In genomic region chr6:31173406-31173805, GRCh38 we compare ENCODE assay signal across 23 cellular contexts. TPM values are rescaled to one million over a fixed set of nuclear protein-coding genes. Genes with fewer than 3 reads are reported as not detected.
"Had no signal": no experiment of that assay in that cellular context is flagged by ENCODE, and none has a peak within 500 bp of the region (broad histone marks: within the 10 kb centered on the region; RNA-seq: fewer than 3 reads in every experiment).

No MANE protein-coding gene starts in this region.

- H3K4me1 ChIP-seq: right atrium auricular region, vagina had no signal

- H3K27ac ChIP-seq: epithelial cell of prostate, right atrium auricular region, transverse colon, vagina had no signal

- H3K27me3 ChIP-seq: right atrium auricular region, transverse colon, vagina had no signal

- H3K4me3 ChIP-seq: right atrium auricular region, transverse colon, vagina had no signal

- H3K9me3 ChIP-seq: right atrium auricular region, transverse colon, vagina had no signal

- DNase-seq: activated B cell treated with CpG ODN at 0.5 μM for 24 hours; activated CD4-positive, alpha-beta T cell treated with anti-CD3 and anti-CD28 coated beads, Interleukin-2, amount 10 ng/mL, durations not matched to agents 24 days and 14 days; activated CD8-positive, alpha-beta memory T cell treated with anti-CD3 and anti-CD28 coated beads, Interleukin-2, amount 50 U/mL, for 4 hours; activated CD8-positive, alpha-beta T cell treated with anti-CD3 and anti-CD28 coated beads, Interleukin-2, amount 10 ng/mL, durations not matched to agents 7 days and 5 days; activated naive CD4-positive, alpha-beta T cell treated with anti-CD3 and anti-CD28 coated beads, Interleukin-2, amount 50 U/mL, for 16 hours; dermis blood vessel endothelial cell; effector memory CD8-positive, alpha-beta T cell; foreskin melanocyte; natural killer cell; nucleus accumbens; small intestine; stimulated activated naive CD8-positive, alpha-beta T cell treated with anti-CD3 and anti-CD28 coated beads, Interleukin-15, Interleukin-2, amounts not matched to agents 100 U/mL and 50 U/mL, for 24 hours; T-helper 2 cell; transverse colon had no signal

- H3K36me3 ChIP-seq: right atrium auricular region, transverse colon, vagina had no signal

RNA-seq across cellular contexts. Expression of gene POU5F1, which starts 2.9 kb away (rescaled TPM):
- total RNA-seq: activated CD4-positive, alpha-beta T cell treated with anti-CD3 and anti-CD28 coated beads, Interleukin-2, amount 10 ng/mL, durations not matched to agents 24 days and 14 days; activated CD8-positive, alpha-beta T cell treated with anti-CD3 and anti-CD28 coated beads, Interleukin-2, amount 10 ng/mL, durations not matched to agents 7 days and 5 days; activated T-helper 2 cell treated with anti-CD3 and anti-CD28 coated beads, Interferon-gamma antibody, Interleukin-2, Interleukin-4, amounts not matched to agents 10 μg/mL and 5 μg/mL and 100 μg/mL, durations not matched to agents 14 hours and 24 hours and 36 hours; cerebellum; natural killer cell; right atrium auricular region had no signal

RNA-seq across cellular contexts. Expression of gene PSORS1C2, which starts 34.5 kb away (rescaled TPM):
- total RNA-seq: activated B cell treated with CpG ODN at 0.5 μM for 24 hours; activated CD4-positive, alpha-beta T cell treated with anti-CD3 and anti-CD28 coated beads, Interleukin-2, amount 10 ng/mL, durations not matched to agents 24 days and 14 days; activated CD8-positive, alpha-beta T cell treated with anti-CD3 and anti-CD28 coated beads, Interleukin-2, amount 10 ng/mL, durations not matched to agents 7 days and 5 days; activated T-helper 2 cell treated with anti-CD3 and anti-CD28 coated beads, Interferon-gamma antibody, Interleukin-2, Interleukin-4, amounts not matched to agents 10 μg/mL and 5 μg/mL and 100 μg/mL, durations not matched to agents 14 hours and 24 hours and 36 hours; astrocyte; bronchial epithelial cell; cerebellum; dermis blood vessel endothelial cell; fibroblast of lung; natural killer cell; progenitor cell of endocrine pancreas; right atrium auricular region; transverse colon; vagina had no signal

RNA-seq across cellular contexts. Expression of gene CDSN, which starts 53.2 kb away (rescaled TPM):
- total RNA-seq: activated B cell treated with CpG ODN at 0.5 μM for 24 hours; activated CD4-positive, alpha-beta T cell treated with anti-CD3 and anti-CD28 coated beads, Interleukin-2, amount 10 ng/mL, durations not matched to agents 24 days and 14 days; activated CD8-positive, alpha-beta T cell treated with anti-CD3 and anti-CD28 coated beads, Interleukin-2, amount 10 ng/mL, durations not matched to agents 7 days and 5 days; activated T-helper 2 cell treated with anti-CD3 and anti-CD28 coated beads, Interferon-gamma antibody, Interleukin-2, Interleukin-4, amounts not matched to agents 10 μg/mL and 5 μg/mL and 100 μg/mL, durations not matched to agents 14 hours and 24 hours and 36 hours; bronchial epithelial cell; cerebellum; dermis blood vessel endothelial cell; fibroblast of lung; natural killer cell; progenitor cell of endocrine pancreas; right atrium auricular region; transverse colon had no signal
